ENCODE assay signal across 1 cellular context in the genomic region with DNA sequence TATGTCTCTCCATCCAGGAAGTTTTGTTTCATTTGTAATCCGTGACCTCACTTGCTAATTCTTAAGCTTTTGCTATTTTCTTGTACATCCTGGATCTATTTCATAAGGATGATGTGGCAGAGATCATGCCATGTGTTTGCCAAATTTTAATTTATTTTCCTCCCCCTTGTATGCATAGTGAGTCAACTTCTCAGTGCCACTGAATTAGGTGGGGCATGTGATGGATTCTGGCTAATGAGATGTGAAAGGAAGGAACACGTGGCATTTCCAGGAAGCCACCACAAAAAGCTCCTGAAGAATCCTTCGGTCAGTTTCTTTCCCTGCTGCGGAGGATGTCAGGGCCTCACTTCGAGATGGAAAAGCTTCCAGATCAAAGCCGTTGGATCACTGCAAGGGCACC.
TF ChIP-seq lines count a peak whose summit lies in the region.

No MANE protein-coding gene starts in this region.

TF ChIP-seq in HepG2, 621 proteins besides CTCF, POLR2A, EP300 and RAD21 (continued from another document):
- TF ChIP-seq, protein P1, sequence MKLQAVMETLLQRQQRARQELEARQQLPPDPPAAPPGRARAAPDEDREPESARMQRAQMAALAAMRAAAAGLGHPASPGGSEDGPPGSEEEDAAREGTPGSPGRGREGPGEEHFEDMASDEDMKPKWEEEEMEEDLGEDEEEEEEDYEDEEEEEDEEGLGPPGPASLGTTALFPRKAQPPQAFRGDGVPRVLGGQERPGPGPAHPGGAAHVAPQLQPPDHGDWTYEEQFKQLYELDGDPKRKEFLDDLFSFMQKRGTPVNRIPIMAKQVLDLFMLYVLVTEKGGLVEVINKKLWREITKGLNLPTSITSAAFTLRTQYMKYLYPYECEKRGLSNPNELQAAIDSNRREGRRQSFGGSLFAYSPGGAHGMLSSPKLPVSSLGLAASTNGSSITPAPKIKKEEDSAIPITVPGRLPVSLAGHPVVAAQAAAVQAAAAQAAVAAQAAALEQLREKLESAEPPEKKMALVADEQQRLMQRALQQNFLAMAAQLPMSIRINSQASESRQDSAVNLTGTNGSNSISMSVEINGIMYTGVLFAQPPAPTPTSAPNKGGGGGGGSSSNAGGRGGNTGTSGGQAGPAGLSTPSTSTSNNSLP (IDR thresholded peaks at IDR 0.05; ENCODE audit: low read depth, low read length), result no peak
- TF ChIP-seq, protein P2, sequence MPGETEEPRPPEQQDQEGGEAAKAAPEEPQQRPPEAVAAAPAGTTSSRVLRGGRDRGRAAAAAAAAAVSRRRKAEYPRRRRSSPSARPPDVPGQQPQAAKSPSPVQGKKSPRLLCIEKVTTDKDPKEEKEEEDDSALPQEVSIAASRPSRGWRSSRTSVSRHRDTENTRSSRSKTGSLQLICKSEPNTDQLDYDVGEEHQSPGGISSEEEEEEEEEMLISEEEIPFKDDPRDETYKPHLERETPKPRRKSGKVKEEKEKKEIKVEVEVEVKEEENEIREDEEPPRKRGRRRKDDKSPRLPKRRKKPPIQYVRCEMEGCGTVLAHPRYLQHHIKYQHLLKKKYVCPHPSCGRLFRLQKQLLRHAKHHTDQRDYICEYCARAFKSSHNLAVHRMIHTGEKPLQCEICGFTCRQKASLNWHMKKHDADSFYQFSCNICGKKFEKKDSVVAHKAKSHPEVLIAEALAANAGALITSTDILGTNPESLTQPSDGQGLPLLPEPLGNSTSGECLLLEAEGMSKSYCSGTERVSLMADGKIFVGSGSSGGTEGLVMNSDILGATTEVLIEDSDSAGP (CRISPR knock-in tag; IDR thresholded peaks at IDR 0.05; ENCODE audit: borderline replicate concordance), result no peak
- TF ChIP-seq GABPB1 (CRISPR knock-in tag; IDR thresholded peaks at IDR 0.05) (no peak), ZNF766 (CRISPR knock-in tag; IDR thresholded peaks at IDR 0.05; ENCODE audit: borderline replicate concordance) (no peak), NFATC3 (CRISPR knock-in tag; IDR thresholded peaks at IDR 0.05) (no peak), ZNF333 (CRISPR knock-in tag; IDR thresholded peaks at IDR 0.05; ENCODE audit: borderline replicate concordance) (no peak)
